In the genomic region with DNA sequence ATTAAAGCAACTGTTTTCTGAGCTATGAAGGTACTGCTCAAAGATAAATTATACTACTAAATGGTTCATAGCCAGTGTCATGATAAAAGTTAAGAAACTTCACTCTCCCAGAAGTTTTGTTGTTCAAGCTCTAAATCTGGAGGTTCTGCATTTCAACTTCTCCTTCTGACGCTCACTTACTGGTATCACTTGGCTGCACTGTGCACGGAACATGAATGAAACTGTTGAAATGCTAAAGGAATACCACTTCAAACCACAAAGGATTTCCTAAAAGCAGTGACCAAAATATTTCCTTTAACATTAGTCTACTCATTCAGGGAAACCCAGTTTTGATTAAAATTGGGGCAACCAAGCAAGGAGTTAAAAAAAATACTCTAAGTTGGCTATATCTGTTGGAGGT, we compare ENCODE assay signal across 11 cellular contexts.
DNase-seq lines count a peak whose midpoint lies in the region; ATAC-seq, FAIRE-seq and TF ChIP-seq lines count a peak whose summit lies in the region.
"Had no signal": no experiment of that assay in that cellular context is flagged by ENCODE, and none has a peak within 500 bp of the region (broad histone marks: within the 10 kb centered on the region; RNA-seq: fewer than 3 reads in every experiment).

No MANE protein-coding gene starts in this region.

- peak overlapping the region; percentile 88 to 96 for H3K27ac ChIP-seq in ascending aorta
- no peak overlapping the region for H3K27ac ChIP-seq in colonic mucosa

- peak overlapping the region in 2 of 6 donors; percentile 14 to 15 for H3K27ac Mint-ChIP-seq in naive B cell

- H3K4me2 ChIP-seq in Loucy (ENCODE audit: low read depth, low read length, poor library complexity, severe bottlenecking): peak overlapping the region; percentile 6

- no peaks in the 10 kb centered on the region for H3K9me3 ChIP-seq in Loucy (ENCODE audit: insufficient read depth, low read depth, low read length)
- H3K9me3 ChIP-seq in ascending aorta: no peaks in the 10 kb centered on the region
- no peaks in the 10 kb centered on the region for H3K9me3 ChIP-seq in colonic mucosa

- H3K9ac ChIP-seq in Loucy (ENCODE audit: low read depth, low read length, poor library complexity, severe bottlenecking) (no peak overlapping the region), colonic mucosa (ENCODE audit: low read depth in 2 of 2, low read length in 2 of 2) (no peak overlapping the region)

- H3K36me3 ChIP-seq in Loucy (ENCODE audit: insufficient read depth, low read length): no peaks in the 10 kb centered on the region; the same call in 1 of the 2 replicates
- H3K36me3 ChIP-seq in ascending aorta: no peaks in the 10 kb centered on the region
- no peaks in the 10 kb centered on the region for H3K36me3 ChIP-seq in colonic mucosa

- H3K4me3 ChIP-seq in Loucy (ENCODE audit: low read length, poor library complexity, severe bottlenecking) (no peak overlapping the region), ascending aorta (no peak overlapping the region), colonic mucosa (no peak overlapping the region)

- TF ChIP-seq CTCF in Loucy (conservative IDR thresholded peaks at IDR 0.05; ENCODE audit: low read length) (no peak), ascending aorta (IDR thresholded peaks at IDR 0.05) (no peak), colonic mucosa (IDR thresholded peaks at IDR 0.05) (no peak)

- no peak overlapping the region for H2AFZ ChIP-seq in Loucy (ENCODE audit: low read length)

- intact Hi-C loops in ascending aorta (cut with DNase I): no loop called here
- intact Hi-C loops in colonic mucosa (cut with DNase I): no loop called here

- no peaks in the 10 kb centered on the region for H3K79me2 ChIP-seq in Loucy (ENCODE audit: insufficient read depth, low read length)

- H3K36me3 Mint-ChIP-seq in naive B cell: peaks cover 7% of the 10 kb centered on the region in 2 donors

- H3F3A ChIP-seq in Loucy (ENCODE audit: low read depth): peaks cover 4% of the 10 kb centered on the region; the same call in 1 of the 2 replicates

- peak overlapping the region in 5 of 8 donors; percentile 5 to 59 (median 51) for H3K4me3 Mint-ChIP-seq in naive B cell

- FAIRE-seq in GM12891 (lab: Jason Lieb, UNC): no peak

- DNase-seq in GM12891 (ENCODE audit: insufficient read length, low spot score) (no peak), ascending aorta (ENCODE audit: low spot score in 2 of 2) (no peak), naive B cell (peak; percentile 8), colonic mucosa (no peak), DMS 273 (lab: John Stamatoyannopoulos, UW; ENCODE audit: unreplicated experiment) (no peak)
- no peak for DNase-seq in stimulated activated CD4-positive, alpha-beta T cell treated with anti-CD3 and anti-CD28 coated beads, Interleukin-2, amount 100 ng/mL, for 48 hours
- DNase-seq: DMS79; NCI-H2029; stimulated activated CD4-positive, alpha-beta T cell treated with anti-CD3 and anti-CD28 coated beads, Interleukin-4, amount 100 ng/mL, for 1 hour had no signal

- H3K27me3 Mint-ChIP-seq in naive B cell: no peaks in the 10 kb centered on the region

- H4K20me1 ChIP-seq in Loucy (ENCODE audit: insufficient read depth, low read length, poor library complexity, severe bottlenecking): peaks cover 33% of the 10 kb centered on the region

- no peaks in the 10 kb centered on the region for H3K9me3 Mint-ChIP-seq in naive B cell

- peak; percentile 84 to 88 for ATAC-seq in naive B cell (ENCODE audit: low read depth in 2 of 2)
- no peak for ATAC-seq in GM19452 (IDR thresholded peaks at IDR 0.05; ENCODE audit: unreplicated experiment)

- TF ChIP-seq POLR2A in GM12891 (IDR thresholded peaks at IDR 0.05; ENCODE audit: low read depth, low read length): no peak

- H3K4me1 Mint-ChIP-seq in naive B cell: peaks cover 45 to 76% (median 74%) of the 10 kb centered on the region in 3 donors

- no peaks in the 10 kb centered on the region for H3K9me2 ChIP-seq in Loucy (replicated peaks; ENCODE audit: low read depth, low read length)

- H3K4me1 ChIP-seq in Loucy (ENCODE audit: insufficient read depth, low read length, poor library complexity, severe bottlenecking) (peaks cover 47% of the 10 kb centered on the region), ascending aorta (peaks cover 8 to 87% of the 10 kb centered on the region in 2 donors), colonic mucosa (no peaks in the 10 kb centered on the region)

- H3K27me3 ChIP-seq in Loucy (ENCODE audit: insufficient read depth, low read length, poor library complexity, severe bottlenecking) (no peaks in the 10 kb centered on the region), ascending aorta (no peaks in the 10 kb centered on the region), colonic mucosa (no peaks in the 10 kb centered on the region)

TF ChIP-seq in GM12891, 5 proteins besides CTCF, POLR2A, EP300 and RAD21:
- no peak for TF ChIP-seq PAX5 (IDR thresholded peaks at IDR 0.05; ENCODE audit: insufficient read depth, low read length, severe bottlenecking)
- TF ChIP-seq SPI1 (IDR thresholded peaks at IDR 0.05; ENCODE audit: low read depth, low read length): 0 out of 2 replicates have a peak, but pooled peaks have one; percentile 27
- TF ChIP-seq POU2F2 (IDR thresholded peaks at IDR 0.05; ENCODE audit: low read depth, low read length): no peak
